In the genomic region with DNA sequence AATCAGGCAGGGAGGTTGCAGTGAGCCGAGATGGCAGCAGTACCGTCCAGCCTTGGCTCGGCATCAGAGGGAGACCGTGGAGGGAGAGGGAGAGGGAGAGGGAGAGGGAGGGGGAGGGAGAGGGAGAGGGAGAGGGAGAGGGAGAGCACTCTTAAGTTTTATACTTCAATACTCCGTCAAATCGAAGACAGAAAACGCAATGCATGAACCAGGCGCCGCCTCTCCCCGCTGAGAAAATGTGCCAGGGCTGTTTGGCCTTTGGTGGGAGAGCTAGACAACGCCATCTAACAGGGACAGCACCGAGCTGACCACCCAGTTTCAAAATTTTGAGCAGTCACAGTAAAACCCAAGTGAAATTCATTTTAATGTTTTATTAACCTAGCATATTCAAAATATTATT, we compare ENCODE assay signal across 8 cellular contexts. TPM values are rescaled to one million over a fixed set of nuclear protein-coding genes. Genes with fewer than 3 reads are reported as not detected.
DNase-seq lines count a peak whose midpoint lies in the region; ATAC-seq and TF ChIP-seq lines count a peak whose summit lies in the region.
"Not testable (repeated sequence)": the region's sequence is repeated elsewhere in the genome, so short reads cannot be mapped to it uniquely, and the experiment has no call there.
"Had no signal": no experiment of that assay in that cellular context is flagged by ENCODE, and none has a peak within 500 bp of the region (broad histone marks: within the 10 kb centered on the region; RNA-seq: fewer than 3 reads in every experiment).

No MANE protein-coding gene starts in this region.

- H2AFZ ChIP-seq in SU-DHL-6 (ENCODE audit: low read depth, low read length, severe bottlenecking): not testable (repeated sequence)

- WGBS in thyroid gland, 2 donors: 44 to 47% methylated on average over 8 of the region's 12 CpGs

- H3K9me3 ChIP-seq in SU-DHL-6 (ENCODE audit: insufficient read depth, low read length); thyroid gland: not testable (repeated sequence)

- DNase-seq in cardiac septum (ENCODE audit: low spot score) (peak; percentile 50), posterior vena cava (ENCODE audit: low spot score) (peak; percentile 8), thyroid gland (peak; percentile 52 to 62)

- not testable (repeated sequence) for H3K27me3 ChIP-seq in SU-DHL-6 (ENCODE audit: low read length); thyroid gland

- peaks cover 21 to 25% of the 10 kb centered on the region in 2 donors for H3K4me1 ChIP-seq in thyroid gland

- not testable (repeated sequence) for H3K4me3 ChIP-seq in SU-DHL-6 (ENCODE audit: insufficient read depth, low read length, poor library complexity, severe bottlenecking); thyroid gland (replicated peaks in 1 of 3)

- H3K27ac ChIP-seq in SU-DHL-6 (ENCODE audit: low read depth, low read length): peak overlapping the region; percentile 43
- peak overlapping the region; percentile 40 to 78 (median 77) for H3K27ac ChIP-seq in thyroid gland

- H3K9me2 ChIP-seq in SU-DHL-6 (replicated peaks; ENCODE audit: insufficient read depth, low read length): not testable (repeated sequence)

- not testable (repeated sequence) for TF ChIP-seq CTCF in SU-DHL-6 (IDR thresholded peaks at IDR 0.05; ENCODE audit: insufficient read depth, low read length, poor library complexity, severe bottlenecking); thyroid gland (IDR thresholded peaks at IDR 0.05)

- not testable (repeated sequence) for H3K36me3 ChIP-seq in SU-DHL-6 (ENCODE audit: low read length)
- H3K36me3 ChIP-seq in thyroid gland: peaks cover 7 to 26% of the 10 kb centered on the region in 2 donors

- H3F3A ChIP-seq in SU-DHL-6 (ENCODE audit: insufficient read depth): peaks cover 12% of the 10 kb centered on the region

- not testable (repeated sequence) for H4K20me1 ChIP-seq in SU-DHL-6 (ENCODE audit: low read depth, low read length)

- peak; percentile 42 for ATAC-seq in GM18861 (IDR thresholded peaks at IDR 0.05; ENCODE audit: unreplicated experiment)

- not testable (repeated sequence) for TF ChIP-seq POLR2A in thyroid gland (IDR thresholded peaks at IDR 0.05)

- intact Hi-C loops in cardiac septum (cut with DNase I); posterior vena cava (cut with DNase I); thyroid gland (cut with DNase I): not testable (repeated sequence)

- not testable (repeated sequence) for H3K79me2 ChIP-seq in SU-DHL-6 (ENCODE audit: insufficient read depth, low read length)

- peak overlapping the region; percentile 14; the same call in 1 of the 2 replicates for H3K9ac ChIP-seq in SU-DHL-6 (ENCODE audit: low read length)

- peak overlapping the region; percentile 51 for H3K4me2 ChIP-seq in SU-DHL-6 (ENCODE audit: low read depth, low read length, poor library complexity, severe bottlenecking)

RNA-seq across cellular contexts. Expression of a gene that starts 12.1 kb away (rescaled TPM):
- 8.8 TPM for total RNA-seq in cardiac septum
- 10 to 100 TPM; 22.6 to 30.9 TPM for total RNA-seq in posterior vena cava
- total RNA-seq in thyroid gland: 10 to 100 TPM; 27.5 to 57.0 (median 37.4) TPM

RNA-seq across cellular contexts. Expression of a gene that starts 60.0 kb away (rescaled TPM):
- total RNA-seq in cardiac septum: 2.9 TPM
- 1 to 10 TPM; 5.5 to 6.6 TPM for total RNA-seq in posterior vena cava
- total RNA-seq in thyroid gland: 10 to 100 TPM; 12.5 to 29.2 (median 21.2) TPM
- total RNA-seq: CD4-positive, alpha-beta memory T cell; CD4-positive, CD25-positive, alpha-beta regulatory T cell; CD8-positive, alpha-beta memory T cell had no signal
